8 cellular contexts compared by ENCODE assay signal in genomic region chr9:113221800-113222481, GRCh38. TPM values are rescaled to one million over a fixed set of nuclear protein-coding genes. Genes with fewer than 3 reads are reported as not detected.
A peak's percentile ranks its signal among the peaks of the same experiment; 100 is the strongest.
DNase-seq lines count a peak whose midpoint lies in the region; ATAC-seq, FAIRE-seq and TF ChIP-seq lines count a peak whose summit lies in the region.

No MANE protein-coding gene starts in this region.

- no peak for DNase-seq in LNCaP clone FGC (ENCODE audit: low read depth)
- DNase-seq in astrocyte (ENCODE audit: low read depth) = no peak
- DNase-seq in keratinocyte (ENCODE audit: low read depth, low spot score) = no peak
- DNase-seq in stomach = no peak
- no peak for DNase-seq in GM13977 (ENCODE audit: low spot score)
- no peak for DNase-seq in NCI-H1092 treated with DMSO at 0.1 percent for 48 hours (lab: John Stamatoyannopoulos, UW)

- peaks cover 1 to 42% (median 26%) of the 10 kb centered on the region in 11 experiments; a peak in 17 of 22 replicates for H3K36me3 ChIP-seq in BLaER1 treated with 17β-estradiol and CSF1 and Interleukin-3, amounts not matched to agents 10 nM and 100 nM
- H3K36me3 ChIP-seq in astrocyte (ENCODE audit: insufficient read depth, low read length) (peaks cover 3% of the 10 kb centered on the region), keratinocyte (ENCODE audit: control insufficient read depth in 2 of 2, extremely low read depth in 1 of 2, insufficient read depth in 2 of 2, low read length in 2 of 2) (peaks cover 0 to 8% of the 10 kb centered on the region in 2 experiments), stomach (no peaks in the 10 kb centered on the region)

- in situ Hi-C loops in GM13977 (cut with MboI; ENCODE audit: low pct_unique_long_range_greater_than_20kb, low sequenced_read_pairs, unreplicated experiment) = no loop called here

- WGBS in stomach, 5 donors = 8 to 11% (median 9%) methylated on average over 20 of the region's 20 CpGs

- H3K9ac ChIP-seq in BLaER1 treated with 17β-estradiol and CSF1 and Interleukin-3, amounts not matched to agents 10 nM and 100 nM = peak overlapping the region; percentile 80 to 91 (median 88)
- H3K9ac ChIP-seq in astrocyte (ENCODE audit: low read length) (peak overlapping the region; percentile 96), keratinocyte (ENCODE audit: control insufficient read depth, extremely low read depth, insufficient read depth, low read length) (peak overlapping the region; percentile 94)

- peaks cover 0 to 45% (median 13%) of the 10 kb centered on the region in 11 experiments; a peak in 10 of 22 replicates for H4K20me1 ChIP-seq in BLaER1 treated with 17β-estradiol and CSF1 and Interleukin-3, amounts not matched to agents 10 nM and 100 nM
- H4K20me1 ChIP-seq in astrocyte (ENCODE audit: insufficient read depth, low read length) = peaks cover 39% of the 10 kb centered on the region
- no peaks in the 10 kb centered on the region for H4K20me1 ChIP-seq in keratinocyte (ENCODE audit: control insufficient read depth, extremely low read depth, insufficient read depth, low read length)

- H3K4me3 Mint-ChIP-seq in astrocyte (ENCODE audit: unreplicated experiment) = peak overlapping the region; percentile 97

- no peaks in the 10 kb centered on the region for H3K9me3 Mint-ChIP-seq in astrocyte (ENCODE audit: unreplicated experiment)

- dilution Hi-C loops in keratinocyte (cut with MboI; ENCODE audit: extremely low pct_ligation_motif_present, low sequenced_read_pairs) = no loop called here

- H3K4me1 Mint-ChIP-seq in astrocyte (ENCODE audit: low read depth, unreplicated experiment) = peaks cover 21% of the 10 kb centered on the region

- H3K27ac ChIP-seq in BLaER1 treated with 17β-estradiol and CSF1 and Interleukin-3, amounts not matched to agents 10 nM and 100 nM = peak overlapping the region; percentile 76 to 93 (median 81)
- H3K27ac ChIP-seq in astrocyte (ENCODE audit: low read depth, low read length) (peak overlapping the region; percentile 83), keratinocyte (ENCODE audit: control insufficient read depth, insufficient read depth, low read length) (peak overlapping the region; percentile 94), stomach (peak overlapping the region; percentile 79 to 93 (median 90))

- H3K36me3 Mint-ChIP-seq in astrocyte (ENCODE audit: low read depth, unreplicated experiment) = no peaks in the 10 kb centered on the region

- no peaks in the 10 kb centered on the region for H3K9me3 ChIP-seq in BLaER1 treated with 17β-estradiol and CSF1 and Interleukin-3, amounts not matched to agents 10 nM and 100 nM (replicated peaks in 1 of 11)
- H3K9me3 ChIP-seq in astrocyte (ENCODE audit: insufficient read depth, low read depth, low read length) (no peaks in the 10 kb centered on the region), keratinocyte (ENCODE audit: control insufficient read depth, low read depth, low read length) (no peaks in the 10 kb centered on the region), stomach (no peaks in the 10 kb centered on the region)

- FAIRE-seq in astrocyte (lab: Jason Lieb, UNC) (no peak), keratinocyte (lab: Jason Lieb, UNC) (no peak)

- ATAC-seq in GM19397 (IDR thresholded peaks at IDR 0.05; ENCODE audit: unreplicated experiment) = no peak

- peak overlapping the region; percentile 83 to 98 (median 90) for H3K4me3 ChIP-seq in BLaER1 treated with 17β-estradiol and CSF1 and Interleukin-3, amounts not matched to agents 10 nM and 100 nM
- peak overlapping the region; percentile 97 for H3K4me3 ChIP-seq in LNCaP clone FGC (ENCODE audit: low read depth, low read length)
- H3K4me3 ChIP-seq in astrocyte (ENCODE audit: insufficient read depth, low read depth, low read length) = peak overlapping the region; percentile 99
- peak overlapping the region; percentile 78 to 86 (median 85) for H3K4me3 ChIP-seq in keratinocyte (ENCODE audit: control insufficient read depth in 2 of 3, extremely low read depth in 1 of 3, insufficient read depth in 2 of 3, low read depth in 1 of 3, low read length in 3 of 3)
- peak overlapping the region; percentile 71 to 75 (median 72) for H3K4me3 ChIP-seq in stomach

- H2AFZ ChIP-seq in astrocyte (ENCODE audit: low read depth, low read length) = peak overlapping the region; percentile 99
- peak overlapping the region; percentile 99 for H2AFZ ChIP-seq in keratinocyte (ENCODE audit: control insufficient read depth, low read length)

- H3K27me3 Mint-ChIP-seq in astrocyte (ENCODE audit: low read depth, unreplicated experiment) = no peaks in the 10 kb centered on the region

- no peaks in the 10 kb centered on the region for H3K27me3 ChIP-seq in BLaER1 treated with 17β-estradiol and CSF1 and Interleukin-3, amounts not matched to agents 10 nM and 100 nM
- no peaks in the 10 kb centered on the region for H3K27me3 ChIP-seq in astrocyte (ENCODE audit: insufficient read depth, low read length)
- H3K27me3 ChIP-seq in keratinocyte (ENCODE audit: control insufficient read depth, extremely low read depth, insufficient read depth, low read length) = no peaks in the 10 kb centered on the region
- no peaks in the 10 kb centered on the region for H3K27me3 ChIP-seq in stomach

- intact Hi-C loops in stomach (cut with DNase I; ENCODE audit: low total_unique reads) = no loop called here

- TF ChIP-seq EP300 in stomach (IDR thresholded peaks at IDR 0.05) = no peak

- peaks cover 45 to 68% (median 54%) of the 10 kb centered on the region in 10 experiments for H3K4me1 ChIP-seq in BLaER1 treated with 17β-estradiol and CSF1 and Interleukin-3, amounts not matched to agents 10 nM and 100 nM
- H3K4me1 ChIP-seq in astrocyte (ENCODE audit: insufficient read depth, low read length) (peaks cover 22% of the 10 kb centered on the region), keratinocyte (ENCODE audit: control insufficient read depth, extremely low read depth, insufficient read depth, low read length) (peaks cover 32% of the 10 kb centered on the region), stomach (peaks cover 28 to 66% (median 43%) of the 10 kb centered on the region in 4 donors)

- TF ChIP-seq POLR2A in stomach (IDR thresholded peaks at IDR 0.05) = no peak

- H3K27ac Mint-ChIP-seq in astrocyte (ENCODE audit: unreplicated experiment) = peak overlapping the region; percentile 88

- H3K79me2 ChIP-seq in astrocyte (ENCODE audit: insufficient read depth, low read length) (peaks cover 62% of the 10 kb centered on the region), keratinocyte (ENCODE audit: control insufficient read depth, insufficient read depth, low read length) (peaks cover 64% of the 10 kb centered on the region)

- TF ChIP-seq CTCF in LNCaP clone FGC (IDR thresholded peaks at IDR 0.05; ENCODE audit: control insufficient read depth, extremely low read depth, insufficient read depth) = no peak
- no peak for TF ChIP-seq CTCF in astrocyte (IDR thresholded peaks at IDR 0.05; ENCODE audit: insufficient read depth, low read depth, low read length)
- TF ChIP-seq CTCF in keratinocyte (optimal IDR thresholded peaks at IDR 0.05 in 1 of 3, IDR thresholded peaks at IDR 0.05 in 1 of 3, conservative IDR thresholded peaks at IDR 0.05 in 1 of 3; ENCODE audit: extremely low read depth in 1 of 3, insufficient read depth in 2 of 3, low read length in 3 of 3) = no peak
- TF ChIP-seq CTCF in stomach (IDR thresholded peaks at IDR 0.05) = no peak
- no peak for TF ChIP-seq CTCF in GM13977 (IDR thresholded peaks at IDR 0.05; ENCODE audit: extremely low read depth, insufficient read depth, missing control alignments)

- H3K9me1 ChIP-seq in keratinocyte (ENCODE audit: control insufficient read depth, extremely low read depth, insufficient read depth, low read length) = no peaks in the 10 kb centered on the region

- H3K4me2 ChIP-seq in BLaER1 treated with 17β-estradiol and CSF1 and Interleukin-3, amounts not matched to agents 10 nM and 100 nM = peak overlapping the region; percentile 79 to 98 (median 95)
- H3K4me2 ChIP-seq in astrocyte (ENCODE audit: low read length) = peak overlapping the region; percentile 89
- peak overlapping the region; percentile 94 for H3K4me2 ChIP-seq in keratinocyte (ENCODE audit: control insufficient read depth, extremely low read depth, insufficient read depth, low read depth, low read length)

RNA-seq across cellular contexts. Expression of gene SLC31A1, which starts 0.6 kb away (rescaled TPM):
- total RNA-seq in astrocyte (35.8 and 39.1 TPM in 2 replicates), stomach (100 to 1,000 TPM in 1 of 5 donors, 10 to 100 TPM in 4; 11.1 to 106 (median 18.8) TPM)
- polyA plus RNA-seq in keratinocyte (15.7 to 21.1 TPM (median 20.3 TPM) in 3 replicates), stomach (1 to 10 TPM; 4.7 to 8.2 (median 4.9) TPM)
- polyA plus RNA-seq in keratinocyte (2011; ENCODE audit: low read depth) = 13.4 TPM
- 10.7 and 16.3 TPM in 2 replicates for polyA plus RNA-seq in keratinocyte (2011; cell fraction: cytosol; rRNA removed)
- 20.6 and 24.9 TPM in 2 replicates for polyA plus RNA-seq in keratinocyte (2011; cell fraction: nucleus; rRNA removed)
- 18.7 and 25.3 TPM in 2 replicates for polyA plus RNA-seq in keratinocyte (2012; ENCODE audit: low replicate concordance)
- polyA minus RNA-seq in keratinocyte = 8.0 to 21.6 TPM (median 15.4 TPM) in 3 replicates
- 9.0 TPM for polyA minus RNA-seq in keratinocyte (2011; cell fraction: cytosol; rRNA and poly(A)+ RNA removed)
- polyA minus RNA-seq in keratinocyte (2011; cell fraction: nucleus; rRNA and poly(A)+ RNA removed) = 12.5 and 20.7 TPM in 2 replicates

RNA-seq across cellular contexts. Expression of gene FKBP15, which starts 0.9 kb away (rescaled TPM):
- 26.4 and 27.2 TPM in 2 replicates for total RNA-seq in astrocyte
- 22.4 to 31.4 TPM (median 22.7 TPM) in 3 replicates for polyA plus RNA-seq in keratinocyte
- polyA plus RNA-seq in keratinocyte (2011; ENCODE audit: low read depth) = 67.2 TPM
- polyA plus RNA-seq in keratinocyte (2011; cell fraction: cytosol; rRNA removed) = 14.2 and 17.0 TPM in 2 replicates
- polyA plus RNA-seq in keratinocyte (2011; cell fraction: nucleus; rRNA removed) = 41.2 and 42.6 TPM in 2 replicates
- polyA plus RNA-seq in keratinocyte (2012; ENCODE audit: low replicate concordance) = 17.8 and 21.2 TPM in 2 replicates
- 52.3 to 64.6 TPM (median 63.5 TPM) in 3 replicates for polyA minus RNA-seq in keratinocyte
- 15.2 TPM for polyA minus RNA-seq in keratinocyte (2011; cell fraction: cytosol; rRNA and poly(A)+ RNA removed)
- polyA minus RNA-seq in keratinocyte (2011; cell fraction: nucleus; rRNA and poly(A)+ RNA removed) = 32.4 and 48.2 TPM in 2 replicates
- 10 to 100 TPM; 11.1 to 36.6 (median 23.8) TPM for total RNA-seq in stomach
- 1 to 10 TPM; 5.5 to 9.6 (median 6.0) TPM for polyA plus RNA-seq in stomach

RNA-seq across cellular contexts. Expression of gene CDC26, which starts 53.4 kb away (rescaled TPM):
- total RNA-seq in astrocyte (22.5 and 23.9 TPM in 2 replicates), stomach (10 to 100 TPM in 4 of 5 donors, 1 to 10 TPM in 1; 7.2 to 46.1 (median 25.4) TPM)
- polyA plus RNA-seq in keratinocyte (24.0 to 56.8 TPM (median 43.5 TPM) in 3 replicates), stomach (10 to 100 TPM; 28.2 to 66.4 (median 45.3) TPM)
- polyA plus RNA-seq in keratinocyte (2011; ENCODE audit: low read depth) = 68.3 TPM
- polyA plus RNA-seq in keratinocyte (2011; cell fraction: cytosol; rRNA removed) = 36.1 and 54.3 TPM in 2 replicates
- 12.0 and 21.3 TPM in 2 replicates for polyA plus RNA-seq in keratinocyte (2011; cell fraction: nucleus; rRNA removed)
- polyA plus RNA-seq in keratinocyte (2012; ENCODE audit: low replicate concordance) = 36.3 and 53.9 TPM in 2 replicates
- 2.4 to 19.9 TPM (median 2.6 TPM) in 3 replicates for polyA minus RNA-seq in keratinocyte
- polyA minus RNA-seq in keratinocyte (2011; cell fraction: cytosol; rRNA and poly(A)+ RNA removed) = 20.1 TPM
- 1.6 and 2.8 TPM in 2 replicates for polyA minus RNA-seq in keratinocyte (2011; cell fraction: nucleus; rRNA and poly(A)+ RNA removed)

RNA-seq across cellular contexts. Expression of gene PRPF4, which starts 53.5 kb away (rescaled TPM):
- total RNA-seq in astrocyte (33.2 and 33.4 TPM in 2 replicates), stomach (10 to 100 TPM in 2 of 5 donors, 1 to 10 TPM in 3; 3.2 to 25.0 (median 9.9) TPM)
- polyA plus RNA-seq in keratinocyte (22.1 to 46.4 TPM (median 28.8 TPM) in 3 replicates), stomach (10 to 100 TPM in 2 of 3 donors, 1 to 10 TPM in 1; 7.8 to 11.4 (median 10.0) TPM)
- 21.6 TPM for polyA plus RNA-seq in keratinocyte (2011; ENCODE audit: low read depth)
- 34.0 and 38.2 TPM in 2 replicates for polyA plus RNA-seq in keratinocyte (2011; cell fraction: cytosol; rRNA removed)
- 27.8 and 28.7 TPM in 2 replicates for polyA plus RNA-seq in keratinocyte (2011; cell fraction: nucleus; rRNA removed)
- 23.3 and 33.7 TPM in 2 replicates for polyA plus RNA-seq in keratinocyte (2012; ENCODE audit: low replicate concordance)
- polyA minus RNA-seq in keratinocyte = 15.5 to 23.1 TPM (median 23.0 TPM) in 3 replicates
- polyA minus RNA-seq in keratinocyte (2011; cell fraction: cytosol; rRNA and poly(A)+ RNA removed) = 12.3 TPM
- polyA minus RNA-seq in keratinocyte (2011; cell fraction: nucleus; rRNA and poly(A)+ RNA removed) = 9.0 and 19.1 TPM in 2 replicates
